Comparison of ENCODE assay signal across 16 cellular contexts in genomic region chr20:49684335-49684997, GRCh38. TPM values are rescaled to one million over a fixed set of nuclear protein-coding genes. Genes with fewer than 3 reads are reported as not detected.
DNase-seq lines count a peak whose midpoint lies in the region; ATAC-seq, FAIRE-seq and TF ChIP-seq lines count a peak whose summit lies in the region.
"Had no signal": no experiment of that assay in that cellular context is flagged by ENCODE, and none has a peak within 500 bp of the region (broad histone marks: within the 10 kb centered on the region; RNA-seq: fewer than 3 reads in every experiment).

No MANE protein-coding gene starts in this region.

- no peaks in the 10 kb centered on the region for H4K20me1 ChIP-seq in GM12878 (ENCODE audit: control insufficient read depth, insufficient read depth)

- H3K4me3 Mint-ChIP-seq in activated CD4-positive, alpha-beta T cell treated with anti-CD3 and anti-CD28 coated beads, Interleukin-2, amount 10 ng/mL, durations not matched to agents 7 days and 5 days: no peak overlapping the region
- H3K4me3 Mint-ChIP-seq: activated CD4-positive, alpha-beta T cell treated with anti-CD3 and anti-CD28 coated beads for 36 hours; activated T-cell treated with anti-CD3 and anti-CD28 coated beads, Interleukin-2, amount 50 U/mL, for 4 hours had no signal

- BruUV-seq in GM12878 (replicated peaks; lab: Mats Ljungman, UMichigan): no TSS peak

- H3K4me1 ChIP-seq in GM12878 (ENCODE audit: control insufficient read depth, insufficient read depth, low read length): peaks cover 46% of the 10 kb centered on the region
- peaks cover 35 to 89% (median 66%) of the 10 kb centered on the region in 4 donors for H3K4me1 ChIP-seq in transverse colon

- SMC1A ChIA-PET in GM12878 (lab: Charles Lee; ENCODE audit: uncharacterized antibody, unreplicated experiment): interaction anchor here (0.8 to 2.0 kb wide), 4 partner anchors 9 to 27 kb away, joined by 3 to 7 read pairs (median 4); no protein-coding TSS in a partner anchor

- no peak for ATAC-seq in GM12878
- ATAC-seq: activated CD4-positive, alpha-beta T cell treated with anti-CD3 and anti-CD28 coated beads for 36 hours; foreskin keratinocyte had no signal

- H3K27ac Mint-ChIP-seq in activated CD4-positive, alpha-beta T cell treated with anti-CD3 and anti-CD28 coated beads, Interleukin-2, amount 10 ng/mL, durations not matched to agents 7 days and 5 days: peak overlapping the region; percentile 19
- H3K27ac Mint-ChIP-seq: activated CD4-positive, alpha-beta T cell treated with anti-CD3 and anti-CD28 coated beads for 36 hours had no signal

- POLR2A ChIA-PET in activated CD4-positive, alpha-beta T cell treated with anti-CD3 and anti-CD28 coated beads, Interleukin-2, amount 10 ng/mL, durations not matched to agents 7 days and 5 days (lab: Charles Lee): no interaction called here
- POLR2A ChIA-PET in GM12878 (lab: Charles Lee): interaction anchor here (0.6 to 0.9 kb wide), 2 partner anchors 15 to 52 kb away, joined by 3 to 4 read pairs; no protein-coding TSS in a partner anchor

- RAD21 ChIA-PET in GM12878 (lab: Charles Lee; ENCODE audit: unreplicated experiment): no interaction called here

- TF ChIP-seq RAD21 in GM12878 (IDR thresholded peaks at IDR 0.05; ENCODE audit: insufficient read depth, low read depth, low read length): no peak

- WGBS in GM12878 (ENCODE audit: insufficient coverage, insufficient replicate concordance, low lambda C conversion rate, missing lambda C conversion rate): 78% methylated on average over 13 of the region's 13 CpGs
- 85 to 86% methylated on average over 8 to 13 of the region's 13 CpGs for WGBS in transverse colon (ENCODE audit: low coverage in 1 of 2), 2 donors

- H3K4me3 ChIP-seq in GM12878: no peak overlapping the region
- no peak overlapping the region for H3K4me3 ChIP-seq in transverse colon
- H3K4me3 ChIP-seq: tibial nerve had no signal

- H3K9me3 ChIP-seq in GM12878 (replicated peaks; ENCODE audit: control insufficient read depth, insufficient read depth, low read length) (no peaks in the 10 kb centered on the region), transverse colon (no peaks in the 10 kb centered on the region)
- H3K9me3 ChIP-seq: tibial nerve had no signal

- peaks cover 80% of the 10 kb centered on the region for H3K79me2 ChIP-seq in GM12878 (ENCODE audit: control insufficient read depth, insufficient read depth, low read length)

- TF ChIP-seq CTCF in GM12878 (IDR thresholded peaks at IDR 0.05 in 2 of 3, conservative IDR thresholded peaks at IDR 0.05 in 1 of 3; ENCODE audit: control insufficient read depth in 2 of 3, extremely low read depth in 1 of 3, insufficient read depth in 1 of 3, low read depth in 3 of 3, low read length in 3 of 3) (no peak), transverse colon (IDR thresholded peaks at IDR 0.05) (no peak)

- CTCF ChIA-PET in activated CD4-positive, alpha-beta T cell treated with anti-CD3 and anti-CD28 coated beads, Interleukin-2, amount 10 ng/mL, durations not matched to agents 7 days and 5 days (lab: Charles Lee): no interaction called here
- CTCF ChIA-PET in GM12878 (lab: Yijun Ruan, JAX): interaction anchor here (1.3 to 2.9 kb wide), 2 partner anchors 15 to 161 kb away, joined by 3 to 12 read pairs; no protein-coding TSS in a partner anchor

- no peaks in the 10 kb centered on the region for H3K27me3 Mint-ChIP-seq in activated CD4-positive, alpha-beta T cell treated with anti-CD3 and anti-CD28 coated beads, Interleukin-2, amount 10 ng/mL, durations not matched to agents 7 days and 5 days
- H3K27me3 Mint-ChIP-seq: activated CD4-positive, alpha-beta T cell treated with anti-CD3 and anti-CD28 coated beads for 36 hours had no signal

- H3K36me3 ChIP-seq in GM12878 (ENCODE audit: control insufficient read depth in 2 of 2, insufficient read depth in 2 of 2, low read length in 1 of 2) (peaks cover 3 to 10% of the 10 kb centered on the region in 2 experiments; a peak in 3 of 4 replicates), transverse colon (no peaks in the 10 kb centered on the region)

- no peaks in the 10 kb centered on the region for H3K9me3 Mint-ChIP-seq in activated CD4-positive, alpha-beta T cell treated with anti-CD3 and anti-CD28 coated beads, Interleukin-2, amount 10 ng/mL, durations not matched to agents 7 days and 5 days
- H3K9me3 Mint-ChIP-seq: activated T-cell treated with anti-CD3 and anti-CD28 coated beads, Interleukin-2, amount 50 U/mL, for 4 hours had no signal

- TF ChIP-seq POLR2A in GM12878 (IDR thresholded peaks at IDR 0.05; ENCODE audit: low read depth, low read length): no peak
- TF ChIP-seq POLR2A in transverse colon (IDR thresholded peaks at IDR 0.05): no peak

- H3K27ac ChIP-seq in GM12878 (ENCODE audit: control insufficient read depth, insufficient read depth): peak overlapping the region; percentile 27
- peak overlapping the region; percentile 15 to 45 (median 40) for H3K27ac ChIP-seq in transverse colon
- H3K27ac ChIP-seq: foreskin keratinocyte had no signal

- peaks cover 4% of the 10 kb centered on the region for H3K36me3 Mint-ChIP-seq in activated CD4-positive, alpha-beta T cell treated with anti-CD3 and anti-CD28 coated beads, Interleukin-2, amount 10 ng/mL, durations not matched to agents 7 days and 5 days (ENCODE audit: low read depth)

- no peak overlapping the region for H3K9ac ChIP-seq in GM12878 (ENCODE audit: control insufficient read depth, insufficient read depth, low read length)

- H3K4me2 ChIP-seq in GM12878 (ENCODE audit: control insufficient read depth, insufficient read depth): peak overlapping the region; percentile 34

- H3K27me3 ChIP-seq in GM12878 (replicated peaks in 1 of 2; ENCODE audit: control insufficient read depth in 2 of 2, insufficient read depth in 2 of 2, low read length in 1 of 2): no peaks in the 10 kb centered on the region
- H3K27me3 ChIP-seq in transverse colon: no peaks in the 10 kb centered on the region
- H3K27me3 ChIP-seq: foreskin keratinocyte, tibial nerve had no signal

- intact Hi-C loops in GM12878 (cut with micrococcal nuclease; ENCODE audit: unreplicated experiment) (no loop called here), transverse colon (cut with DNase I; ENCODE audit: low total_unique reads) (no loop called here), posterior vena cava (cut with DNase I) (no loop called here)

- H3K4me1 Mint-ChIP-seq in activated CD4-positive, alpha-beta T cell treated with anti-CD3 and anti-CD28 coated beads, Interleukin-2, amount 10 ng/mL, durations not matched to agents 7 days and 5 days: peaks cover 29% of the 10 kb centered on the region

- TF ChIP-seq EP300 in GM12878 (IDR thresholded peaks at IDR 0.05; ENCODE audit: borderline replicate concordance in 1 of 2, control insufficient read depth in 1 of 2, low read depth in 2 of 2, low read length in 2 of 2): no peak
- TF ChIP-seq EP300 in transverse colon (IDR thresholded peaks at IDR 0.05; ENCODE audit: low read depth): no peak

- in situ Hi-C loops in GM12878 (cut with MboI): loop anchor here (25.0 kb wide), 1 partner anchor 828 kb away; the partner anchor contains the start of gene PTPN1
- in situ Hi-C loops in transverse colon (cut with MboI; ENCODE audit: low pct_ligation_motif_present in 1 of 4, low pct_unique_long_range_greater_than_20kb in 1 of 4, low sequenced_read_pairs in 3 of 4): no loop called here

- peak; percentile 49 for FAIRE-seq in GM12878 (lab: Jason Lieb, UNC)
- FAIRE-seq: astrocyte, D721Med had no signal

- H2AFZ ChIP-seq in GM12878 (ENCODE audit: control insufficient read depth, low read depth, low read length): no peak overlapping the region

- no peak for DNase-seq in activated CD4-positive, alpha-beta T cell treated with anti-CD3 and anti-CD28 coated beads, Interleukin-2, amount 10 ng/mL, durations not matched to agents 7 days and 5 days
- DNase-seq in activated CD4-positive, alpha-beta T cell treated with anti-CD3 and anti-CD28 coated beads for 4 hours: no peak
- DNase-seq in GM12878 (ENCODE audit: low read depth, low spot score): no peak
- peak; percentile 9 for DNase-seq in myocyte (ENCODE audit: low read depth)
- no peak for DNase-seq in transverse colon
- no peak for DNase-seq in NCI-H2196 treated with DMSO at 0.1 percent for 48 hours (lab: John Stamatoyannopoulos, UW; ENCODE audit: unreplicated experiment)
- no peak for DNase-seq in posterior vena cava (ENCODE audit: low spot score)
- DNase-seq in activated T-cell treated with anti-CD3 and anti-CD28 coated beads, Interleukin-2, amount 50 U/mL, for 48 hours: no peak
- DNase-seq: ACHN; activated CD4-positive, alpha-beta T cell treated with anti-CD3 and anti-CD28 coated beads for 36 hours; activated T-cell treated with anti-CD3 and anti-CD28 coated beads, Interleukin-2, amount 50 U/mL, for 4 hours; effector CD8-positive, alpha-beta T cell; foreskin keratinocyte had no signal

TF ChIP-seq in GM12878, 131 proteins besides CTCF, POLR2A, EP300 and RAD21 (continues in another document):
- TF ChIP-seq BCL11A (IDR thresholded peaks at IDR 0.05; ENCODE audit: low read depth, low read length) (no peak), FOXM1 (IDR thresholded peaks at IDR 0.05; ENCODE audit: low read depth, low read length) (no peak), NBN (IDR thresholded peaks at IDR 0.05) (no peak)

RNA-seq across cellular contexts. Expression of gene B4GALT5, which starts 29.2 kb away (rescaled TPM):
- 10 to 100 TPM; 11.2 to 14.3 TPM for total RNA-seq in activated CD4-positive, alpha-beta T cell treated with anti-CD3 and anti-CD28 coated beads, Interleukin-2, amount 10 ng/mL, durations not matched to agents 7 days and 5 days
- total RNA-seq in GM12878 (2013; cell fraction: nucleolus; rRNA removed): 50.1 and 53.1 TPM in 2 replicates
- total RNA-seq in GM12878 (2014; rRNA removed) (11.6 and 12.7 TPM in 2 replicates), GM12878 (2014; rRNA removed; fragmentation: Illumina TruSeq; extraction: Trizol) (25.2 and 25.4 TPM in 2 replicates), GM12878 (2021) (28.3 and 28.7 TPM in 2 replicates), myocyte (35.8 and 37.3 TPM in 2 replicates), transverse colon (10 to 100 TPM; 22.3 to 43.2 (median 29.4) TPM), posterior vena cava (10 to 100 TPM; 26.1 to 35.2 TPM)
- 8.9 TPM for polyA plus RNA-seq in GM12878 (2011; ENCODE audit: low read depth)
- polyA plus RNA-seq in GM12878 (2011; rRNA removed) (55.5 and 58.7 TPM in 2 replicates), GM12878 (2014; fragmentation: Illumina TruSeq; extraction: Trizol) (34.9 and 37.4 TPM in 2 replicates), GM12878 (2014; fragmentation: Nextera tagmentation; extraction: Ambion mirVana) (10 to 100 TPM; 10.0 to 15.3 TPM), GM12878 (2014; rRNA removed) (24.6 and 25.5 TPM in 2 replicates), GM12878 (2016; fragmentation: Nextera tagmentation; extraction: Ambion mirVana) (1 to 10 TPM; 2.0 to 2.8 TPM)
- polyA plus RNA-seq in GM12878 (2011; cell fraction: cytosol; rRNA removed): 42.2 and 48.9 TPM in 2 replicates
- polyA plus RNA-seq in GM12878 (2011; cell fraction: nucleus; rRNA removed): 21.1 and 21.3 TPM in 2 replicates
- polyA plus RNA-seq in GM12878 (2012): 11.5 and 15.5 TPM in 2 replicates
- polyA minus RNA-seq in GM12878 (2011; rRNA and poly(A)+ RNA removed): 54.9 and 59.8 TPM in 2 replicates
- 21.9 and 23.4 TPM in 2 replicates for polyA minus RNA-seq in GM12878 (2011; cell fraction: cytosol; rRNA and poly(A)+ RNA removed)
- polyA minus RNA-seq in GM12878 (2011; cell fraction: nucleus; rRNA and poly(A)+ RNA removed): 6.4 and 9.8 TPM in 2 replicates
- polyA plus RNA-seq in myocyte (2012): 28.1 TPM
